Comparison of ENCODE assay signal across 16 cellular contexts in genomic region chr11:35076201-35077100, GRCh38.
A peak's percentile ranks its signal among the peaks of the same experiment; 100 is the strongest.
DNase-seq lines count a peak whose midpoint lies in the region; ATAC-seq and TF ChIP-seq lines count a peak whose summit lies in the region.
"Had no signal": no experiment of that assay in that cellular context is flagged by ENCODE, and none has a peak within 500 bp of the region (broad histone marks: within the 10 kb centered on the region; RNA-seq: fewer than 3 reads in every experiment).

No MANE protein-coding gene starts in this region.

- H3K9me3 Mint-ChIP-seq in activated naive CD4-positive, alpha-beta T cell treated with anti-CD3 and anti-CD28 coated beads for 36 hours: peaks cover 12% of the 10 kb centered on the region
- peaks cover 5 to 21% of the 10 kb centered on the region in 2 donors for H3K9me3 Mint-ChIP-seq in activated naive CD4-positive, alpha-beta T cell treated with anti-CD3 and anti-CD28 coated beads, Interleukin-2, amount 50 U/mL, for 72 hours
- H3K9me3 Mint-ChIP-seq in stimulated activated effector memory CD8-positive, alpha-beta T cell treated with anti-CD3 and anti-CD28 coated beads, Interleukin-12 subunit alpha, Interleukin-12 subunit beta, amount 100 ng/mL, for 72 hours: peaks cover 5% of the 10 kb centered on the region

- no peak for TF ChIP-seq CTCF in fibroblast of mammary gland (conservative IDR thresholded peaks at IDR 0.05; ENCODE audit: control insufficient read depth, insufficient read depth, low read depth, low read length)

- peaks cover 83% of the 10 kb centered on the region for H3K4me1 Mint-ChIP-seq in activated naive CD4-positive, alpha-beta T cell treated with anti-CD3 and anti-CD28 coated beads for 36 hours (ENCODE audit: low read depth)
- peaks cover 63% of the 10 kb centered on the region for H3K4me1 Mint-ChIP-seq in T-helper 17 cell
- H3K4me1 Mint-ChIP-seq in stimulated activated effector memory CD8-positive, alpha-beta T cell treated with anti-CD3 and anti-CD28 coated beads, Interleukin-12 subunit alpha, Interleukin-12 subunit beta, amount 100 ng/mL, for 72 hours: peaks cover 84% of the 10 kb centered on the region

- H3K4me3 Mint-ChIP-seq in activated naive CD4-positive, alpha-beta T cell treated with anti-CD3 and anti-CD28 coated beads for 36 hours: no peak overlapping the region
- no peak overlapping the region for H3K4me3 Mint-ChIP-seq in T-helper 17 cell
- no peak overlapping the region for H3K4me3 Mint-ChIP-seq in stimulated activated effector memory CD8-positive, alpha-beta T cell treated with anti-CD3 and anti-CD28 coated beads, Interleukin-12 subunit alpha, Interleukin-12 subunit beta, amount 100 ng/mL, for 72 hours

- ATAC-seq in activated naive CD4-positive, alpha-beta T cell treated with anti-CD3 and anti-CD28 coated beads, Interleukin-2, amount 50 U/mL, for 72 hours: no peak
- ATAC-seq in T-helper 17 cell (no peak), HG03520 (IDR thresholded peaks at IDR 0.05; ENCODE audit: unreplicated experiment) (no peak)
- no peak for ATAC-seq in stimulated activated effector memory CD8-positive, alpha-beta T cell treated with anti-CD3 and anti-CD28 coated beads, Interleukin-12 subunit alpha, Interleukin-12 subunit beta, amount 100 ng/mL, for 72 hours
- ATAC-seq: GM12878 had no signal

- intact Hi-C loops in activated naive CD4-positive, alpha-beta T cell treated with anti-CD3 and anti-CD28 coated beads for 36 hours (cut with micrococcal nuclease): loop anchor here (1.0 kb wide), 4 partner anchors 31 to 63 kb away; no protein-coding TSS in a partner anchor

- H3K27ac Mint-ChIP-seq in activated naive CD4-positive, alpha-beta T cell treated with anti-CD3 and anti-CD28 coated beads for 36 hours: peak overlapping the region; percentile 13
- peak overlapping the region in 1 of 2 donors; percentile 74 for H3K27ac Mint-ChIP-seq in activated naive CD4-positive, alpha-beta T cell treated with anti-CD3 and anti-CD28 coated beads, Interleukin-2, amount 50 U/mL, for 72 hours
- H3K27ac Mint-ChIP-seq in T-helper 17 cell: peak overlapping the region; percentile 99
- H3K27ac Mint-ChIP-seq in stimulated activated effector memory CD8-positive, alpha-beta T cell treated with anti-CD3 and anti-CD28 coated beads, Interleukin-12 subunit alpha, Interleukin-12 subunit beta, amount 100 ng/mL, for 72 hours: peak overlapping the region; percentile 93

- CTCF ChIA-PET in activated naive CD4-positive, alpha-beta T cell treated with anti-CD3 and anti-CD28 coated beads for 36 hours (lab: Charles Lee): interaction anchor here (0.6 to 1.1 kb wide), 4 partner anchors 49 to 101 kb away, joined by 4 to 7 read pairs (median 4); no protein-coding TSS in a partner anchor

- H3K9me3 ChIP-seq in T-helper 17 cell (ENCODE audit: control insufficient read depth, low read length, poor library complexity, severe bottlenecking): no peaks in the 10 kb centered on the region
- H3K9me3 ChIP-seq: ovary, SK-N-SH had no signal

- H3K36me3 Mint-ChIP-seq in activated naive CD4-positive, alpha-beta T cell treated with anti-CD3 and anti-CD28 coated beads for 36 hours (ENCODE audit: low read depth): peaks cover 2% of the 10 kb centered on the region
- H3K36me3 Mint-ChIP-seq in activated naive CD4-positive, alpha-beta T cell treated with anti-CD3 and anti-CD28 coated beads, Interleukin-2, amount 50 U/mL, for 72 hours: peaks cover 11 to 32% of the 10 kb centered on the region in 2 donors
- no peaks in the 10 kb centered on the region for H3K36me3 Mint-ChIP-seq in T-helper 17 cell (ENCODE audit: low read depth)
- H3K36me3 Mint-ChIP-seq in stimulated activated effector memory CD8-positive, alpha-beta T cell treated with anti-CD3 and anti-CD28 coated beads, Interleukin-12 subunit alpha, Interleukin-12 subunit beta, amount 100 ng/mL, for 72 hours: no peaks in the 10 kb centered on the region

- no peaks in the 10 kb centered on the region for H3K27me3 Mint-ChIP-seq in activated naive CD4-positive, alpha-beta T cell treated with anti-CD3 and anti-CD28 coated beads for 36 hours (ENCODE audit: low read depth)
- H3K27me3 Mint-ChIP-seq in T-helper 17 cell: no peaks in the 10 kb centered on the region

- H3K4me3 ChIP-seq in fibroblast of mammary gland (ENCODE audit: control insufficient read depth, low read depth, low read length): no peak overlapping the region
- H3K4me3 ChIP-seq: GM12878, ovary had no signal

- DNase-seq in activated naive CD4-positive, alpha-beta T cell treated with anti-CD3 and anti-CD28 coated beads for 36 hours: no peak
- no peak for DNase-seq in activated naive CD4-positive, alpha-beta T cell treated with anti-CD3 and anti-CD28 coated beads, Interleukin-2, amount 50 U/mL, for 72 hours (ENCODE audit: low spot score in 2 of 2)
- DNase-seq in T-helper 17 cell (no peak), fibroblast of mammary gland (ENCODE audit: low read depth) (peak; percentile 10), NCI-H128 (lab: John Stamatoyannopoulos, UW; ENCODE audit: unreplicated experiment) (no peak), midbrain (lab: John Stamatoyannopoulos, UW) (no peak)
- no peak for DNase-seq in stimulated activated effector memory CD8-positive, alpha-beta T cell treated with anti-CD3 and anti-CD28 coated beads, Interleukin-12 subunit alpha, Interleukin-12 subunit beta, amount 100 ng/mL, for 72 hours (ENCODE audit: low spot score in 2 of 2)
- DNase-seq: activated naive CD4-positive, alpha-beta T cell treated with anti-CD3 and anti-CD28 coated beads, Interleukin-2, amount 50 U/mL, for 16 hours; cerebellar nuclear complex; erythroblast; NCI-H2081 treated with DMSO at 0.1 percent for 48 hours; NK-92 treated with Interleukin-12 subunit alpha and Interleukin-12 subunit beta, amount 100 ng/mL, for 24 hours; ovary; SK-N-SH had no signal
